ENCODE assay signal across 18 cellular contexts in genomic region chr2:202387608-202388342, GRCh38. TPM values are rescaled to one million over a fixed set of nuclear protein-coding genes. Genes with fewer than 3 reads are reported as not detected.
DNase-seq lines count a peak whose midpoint lies in the region; ATAC-seq, FAIRE-seq and TF ChIP-seq lines count a peak whose summit lies in the region.
"Had no signal": no experiment of that assay in that cellular context is flagged by ENCODE, and none has a peak within 500 bp of the region (broad histone marks: within the 10 kb centered on the region; RNA-seq: fewer than 3 reads in every experiment).

No MANE protein-coding gene starts in this region.

- TF ChIP-seq RAD21 in K562 (CRISPR knock-in tag; conservative IDR thresholded peaks at IDR 0.05 in 1 of 2, IDR thresholded peaks at IDR 0.05 in 1 of 2) = no peak

- no peaks in the 10 kb centered on the region for H3K27me3 ChIP-seq in K562 (ENCODE audit: control insufficient read depth in 2 of 2, insufficient read depth in 2 of 2, low read length in 2 of 2)
- H3K27me3 ChIP-seq: ascending aorta, hepatocyte, sigmoid colon had no signal

- no peaks in the 10 kb centered on the region for H3K9me3 ChIP-seq in K562 (replicated peaks; ENCODE audit: control insufficient read depth, insufficient read depth, low read depth, low read length)
- H3K9me3 ChIP-seq: ascending aorta, mucosa of descending colon, sigmoid colon had no signal

- no peaks in the 10 kb centered on the region for H3K27me3 Mint-ChIP-seq in activated CD8-positive, alpha-beta T cell treated with anti-CD3 and anti-CD28 coated beads for 36 hours
- H3K27me3 Mint-ChIP-seq in activated CD8-positive, alpha-beta T cell treated with anti-CD3 and anti-CD28 coated beads, Interleukin-2, amount 10 ng/mL, durations not matched to agents 7 days and 5 days (ENCODE audit: low read depth) = no peaks in the 10 kb centered on the region
- H3K27me3 Mint-ChIP-seq in osteocyte (ENCODE audit: unreplicated experiment) = no peaks in the 10 kb centered on the region
- H3K27me3 Mint-ChIP-seq: activated CD4-positive, alpha-beta T cell treated with anti-CD3 and anti-CD28 coated beads, Interleukin-2, amount 10 ng/mL, durations not matched to agents 7 days and 5 days had no signal

- BruUV-seq in K562 (replicated peaks; lab: Mats Ljungman, UMichigan) = no TSS peak

- peaks cover 22% of the 10 kb centered on the region for H3K4me1 Mint-ChIP-seq in activated CD8-positive, alpha-beta T cell treated with anti-CD3 and anti-CD28 coated beads for 36 hours (ENCODE audit: low read depth)
- H3K4me1 Mint-ChIP-seq in activated CD8-positive, alpha-beta T cell treated with anti-CD3 and anti-CD28 coated beads, Interleukin-2, amount 10 ng/mL, durations not matched to agents 7 days and 5 days (ENCODE audit: low read depth) = peaks cover 3% of the 10 kb centered on the region
- H3K4me1 Mint-ChIP-seq in osteocyte (ENCODE audit: unreplicated experiment) = peaks cover 34% of the 10 kb centered on the region

- ATAC-seq in activated CD8-positive, alpha-beta T cell treated with anti-CD3 and anti-CD28 coated beads for 36 hours = no peak
- ATAC-seq in activated CD8-positive, alpha-beta T cell treated with anti-CD3 and anti-CD28 coated beads, Interleukin-2, amount 10 ng/mL, durations not matched to agents 7 days and 5 days = no peak
- peak; percentile 26; the same call in 2 of the 3 replicates for ATAC-seq in K562
- ATAC-seq in GM18517 (IDR thresholded peaks at IDR 0.05; ENCODE audit: unreplicated experiment) = no peak
- ATAC-seq: mucosa of descending colon had no signal

- no peak for TF ChIP-seq POLR2A in K562 (conservative IDR thresholded peaks at IDR 0.05)

- CTCF ChIA-PET in activated CD8-positive, alpha-beta T cell treated with anti-CD3 and anti-CD28 coated beads for 36 hours (lab: Charles Lee) = interaction anchor here (0.7 kb wide), 1 partner anchor 346 kb away, joined by 3 read pairs; no protein-coding TSS in a partner anchor
- CTCF ChIA-PET in activated CD8-positive, alpha-beta T cell treated with anti-CD3 and anti-CD28 coated beads, Interleukin-2, amount 10 ng/mL, durations not matched to agents 7 days and 5 days (lab: Charles Lee) = no interaction called here
- CTCF ChIA-PET in K562 (lab: Yijun Ruan, JAX; ENCODE audit: low intra/inter-chr PET ratio) = no interaction called here

- intact Hi-C loops in activated CD8-positive, alpha-beta T cell treated with anti-CD3 and anti-CD28 coated beads for 36 hours (cut with micrococcal nuclease) = no loop called here
- intact Hi-C loops in K562 (cut with micrococcal nuclease) = no loop called here

- no peak overlapping the region for H3K27ac ChIP-seq in K562 (ENCODE audit: extremely low read depth, low read depth, low read length)
- H3K27ac ChIP-seq: ascending aorta, coronary artery, hepatocyte, sigmoid colon had no signal

- in situ Hi-C loops in K562 (cut with MboI) = no loop called here

- H3K79me2 ChIP-seq in K562 (ENCODE audit: control insufficient read depth, insufficient read depth, low read length) = peaks cover 4% of the 10 kb centered on the region; the same call in 2 of the 3 replicates

- H3K27ac Mint-ChIP-seq in activated CD8-positive, alpha-beta T cell treated with anti-CD3 and anti-CD28 coated beads for 36 hours = peak overlapping the region; percentile 46
- H3K27ac Mint-ChIP-seq in activated CD8-positive, alpha-beta T cell treated with anti-CD3 and anti-CD28 coated beads, Interleukin-2, amount 10 ng/mL, durations not matched to agents 7 days and 5 days = no peak overlapping the region
- peak overlapping the region; percentile 61 for H3K27ac Mint-ChIP-seq in osteocyte (ENCODE audit: unreplicated experiment)
- H3K27ac Mint-ChIP-seq: activated CD4-positive, alpha-beta T cell treated with anti-CD3 and anti-CD28 coated beads, Interleukin-2, amount 10 ng/mL, durations not matched to agents 7 days and 5 days had no signal

- WGBS in K562 (ENCODE audit: insufficient coverage, low coverage, missing lambda C conversion rate) = 26% methylated on average over 7 of the region's 8 CpGs

- peaks cover 0 to 4% of the 10 kb centered on the region in 2 experiments; a peak in 2 of 5 replicates for H3K4me1 ChIP-seq in K562 (replicated peaks in 1 of 2; ENCODE audit: control insufficient read depth in 2 of 2, insufficient read depth in 2 of 2, low read length in 2 of 2)

- no peaks in the 10 kb centered on the region for H3K9me3 Mint-ChIP-seq in activated CD8-positive, alpha-beta T cell treated with anti-CD3 and anti-CD28 coated beads for 36 hours
- H3K9me3 Mint-ChIP-seq in activated CD8-positive, alpha-beta T cell treated with anti-CD3 and anti-CD28 coated beads, Interleukin-2, amount 10 ng/mL, durations not matched to agents 7 days and 5 days (ENCODE audit: insufficient read depth) = no peaks in the 10 kb centered on the region
- H3K9me3 Mint-ChIP-seq in osteocyte (ENCODE audit: unreplicated experiment) = no peaks in the 10 kb centered on the region
- H3K9me3 Mint-ChIP-seq: activated CD4-positive, alpha-beta T cell treated with anti-CD3 and anti-CD28 coated beads, Interleukin-2, amount 10 ng/mL, durations not matched to agents 7 days and 5 days had no signal

- no peaks in the 10 kb centered on the region for H3K36me3 Mint-ChIP-seq in activated CD8-positive, alpha-beta T cell treated with anti-CD3 and anti-CD28 coated beads for 36 hours (ENCODE audit: low read depth)
- no peaks in the 10 kb centered on the region for H3K36me3 Mint-ChIP-seq in activated CD8-positive, alpha-beta T cell treated with anti-CD3 and anti-CD28 coated beads, Interleukin-2, amount 10 ng/mL, durations not matched to agents 7 days and 5 days (ENCODE audit: low read depth)
- H3K36me3 Mint-ChIP-seq in osteocyte (ENCODE audit: unreplicated experiment) = no peaks in the 10 kb centered on the region

- POLR2A ChIA-PET in activated CD8-positive, alpha-beta T cell treated with anti-CD3 and anti-CD28 coated beads for 36 hours (lab: Charles Lee) = interaction anchor here (0.8 to 1.1 kb wide), 2 partner anchors 14 to 110 kb away, joined by 3 to 5 read pairs; no protein-coding TSS in a partner anchor
- POLR2A ChIA-PET in activated CD8-positive, alpha-beta T cell treated with anti-CD3 and anti-CD28 coated beads, Interleukin-2, amount 10 ng/mL, durations not matched to agents 7 days and 5 days (lab: Charles Lee) = no interaction called here
- POLR2A ChIA-PET in K562 (lab: Yijun Ruan, JAX) = no interaction called here

- no peak overlapping the region for H3K4me3 Mint-ChIP-seq in activated CD8-positive, alpha-beta T cell treated with anti-CD3 and anti-CD28 coated beads for 36 hours
- no peak overlapping the region for H3K4me3 Mint-ChIP-seq in activated CD8-positive, alpha-beta T cell treated with anti-CD3 and anti-CD28 coated beads, Interleukin-2, amount 10 ng/mL, durations not matched to agents 7 days and 5 days
- H3K4me3 Mint-ChIP-seq in osteocyte (ENCODE audit: unreplicated experiment) = no peak overlapping the region
- H3K4me3 Mint-ChIP-seq: activated CD4-positive, alpha-beta T cell treated with anti-CD3 and anti-CD28 coated beads, Interleukin-2, amount 10 ng/mL, durations not matched to agents 7 days and 5 days had no signal

- no peak for TF ChIP-seq EP300 in K562 (IDR thresholded peaks at IDR 0.05; ENCODE audit: low read length)

- FAIRE-seq in K562 (lab: Jason Lieb, UNC) = no peak

- DNase-seq in activated CD8-positive, alpha-beta T cell treated with anti-CD3 and anti-CD28 coated beads for 36 hours = no peak
- no peak for DNase-seq in activated CD8-positive, alpha-beta T cell treated with anti-CD3 and anti-CD28 coated beads, Interleukin-2, amount 10 ng/mL, durations not matched to agents 7 days and 5 days
- DNase-seq in NCI-H69 (lab: John Stamatoyannopoulos, UW) (peak; percentile 1), K562 (ENCODE audit: extremely low read depth in 1 of 4, low spot score in 3 of 4) (peak in 2 of 4 experiments; percentile 27 to 32), osteocyte (ENCODE audit: extremely low spot score, unreplicated experiment) (no peak), NCI-H128 (lab: John Stamatoyannopoulos, UW; ENCODE audit: unreplicated experiment) (no peak)
- DNase-seq in activated CD8-positive, alpha-beta memory T cell treated with anti-CD3 and anti-CD28 coated beads, Interleukin-2, amount 50 U/mL, for 4 hours = no peak
- DNase-seq: ACHN; activated CD4-positive, alpha-beta T cell treated with anti-CD3 and anti-CD28 coated beads, Interleukin-2, amount 10 ng/mL, durations not matched to agents 7 days and 5 days; activated effector memory CD4-positive, alpha-beta T cell treated with anti-CD3 and anti-CD28 coated beads, Interleukin-2, amount 50 U/mL, for 16 hours; GDM1; mucosa of descending colon; NCI-H2107; sigmoid colon had no signal

- H3K9me1 ChIP-seq in K562 (ENCODE audit: control insufficient read depth, insufficient read depth, low read length) = no peaks in the 10 kb centered on the region

- H3K4me3 ChIP-seq in K562 = no peak overlapping the region
- H3K4me3 ChIP-seq: ascending aorta, coronary artery, hepatocyte, mucosa of descending colon, sigmoid colon had no signal

- H2AFZ ChIP-seq in K562 (ENCODE audit: low read depth, low read length) = no peak overlapping the region
- H2AFZ ChIP-seq: hepatocyte had no signal

- H3K36me3 ChIP-seq in K562 (ENCODE audit: control insufficient read depth, insufficient read depth, low read length) = no peaks in the 10 kb centered on the region
- H3K36me3 ChIP-seq: ascending aorta, sigmoid colon had no signal

- no peaks in the 10 kb centered on the region for H4K20me1 ChIP-seq in K562 (replicated peaks; ENCODE audit: control insufficient read depth, insufficient read depth, low read length)

- no peak overlapping the region for H3K9ac ChIP-seq in K562 (ENCODE audit: insufficient read depth in 1 of 2, low read depth in 2 of 2, low read length in 2 of 2)

- H3K4me2 ChIP-seq in K562 (ENCODE audit: insufficient read depth, low read length) = no peak overlapping the region
- H3K4me2 ChIP-seq: hepatocyte had no signal

- no peak for TF ChIP-seq CTCF in activated CD8-positive, alpha-beta T cell treated with anti-CD3 and anti-CD28 coated beads for 36 hours (IDR thresholded peaks at IDR 0.05)
- TF ChIP-seq CTCF in K562 (IDR thresholded peaks at IDR 0.05 in 2 of 3, conservative IDR thresholded peaks at IDR 0.05 in 1 of 3; ENCODE audit: insufficient read depth in 2 of 3, low read depth in 1 of 3, low read length in 3 of 3) = no peak
- TF ChIP-seq CTCF in osteocyte (IDR thresholded peaks at IDR 0.05) = no peak

RNA-seq across cellular contexts. Expression of gene BMPR2, which starts 11.6 kb away (rescaled TPM):
- 1 to 10 TPM; 7.1 to 7.7 TPM for total RNA-seq in activated CD8-positive, alpha-beta T cell treated with anti-CD3 and anti-CD28 coated beads for 36 hours
- 1 to 10 TPM; 6.3 to 7.0 TPM for total RNA-seq in activated CD8-positive, alpha-beta T cell treated with anti-CD3 and anti-CD28 coated beads, Interleukin-2, amount 10 ng/mL, durations not matched to agents 7 days and 5 days
- total RNA-seq in K562 (2011; cell fraction: chromatin; rRNA removed; ENCODE audit: low replicate concordance) = 9.0 and 18.4 TPM in 2 replicates
- total RNA-seq in K562 (2011; cell fraction: nucleolus; rRNA removed) = 3.4 and 4.0 TPM in 2 replicates
- 10.2 and 18.2 TPM in 2 replicates for total RNA-seq in K562 (2011; cell fraction: nucleoplasm; rRNA removed)
- total RNA-seq in K562 (2014; rRNA removed) (0.82 and 1.5 TPM in 2 replicates), K562 (2014; rRNA removed; fragmentation: Illumina TruSeq; extraction: Trizol) (3.2 and 3.3 TPM in 2 replicates), K562 (2015; rRNA removed; fragmentation: Illumina TruSeq; extraction: Trizol) (3.3 and 3.6 TPM in 2 replicates), K562 (2021) (3.8 and 4.5 TPM in 2 replicates), osteocyte (90.6 and 92.3 TPM in 2 replicates)
- polyA plus RNA-seq in K562 (2011; rRNA removed) (4.4 and 6.9 TPM in 2 replicates), K562 (2014; fragmentation: Illumina TruSeq; extraction: Trizol) (3.8 and 5.0 TPM in 2 replicates), K562 (2014; fragmentation: Nextera tagmentation; extraction: Ambion mirVana) (1 to 10 TPM in 1 of 2 experiments, under 1 TPM in 1; 0.73 to 1.0 TPM), K562 (2014; rRNA removed) (1.7 and 2.6 TPM in 2 replicates)
- 1.6 and 3.4 TPM in 2 replicates for polyA plus RNA-seq in K562 (2011; cell fraction: cytosol; rRNA removed)
- polyA plus RNA-seq in K562 (2011; cell fraction: nucleus; rRNA removed) = 1.9 and 3.1 TPM in 2 replicates
- 2.7 and 3.1 TPM in 2 replicates for polyA plus RNA-seq in K562 (2012)
- polyA minus RNA-seq in K562 (2011; rRNA and poly(A)+ RNA removed) = 14.7 and 19.6 TPM in 2 replicates
- 4.9 and 6.9 TPM in 2 replicates for polyA minus RNA-seq in K562 (2011; cell fraction: cytosol; rRNA and poly(A)+ RNA removed)
- polyA minus RNA-seq in K562 (2011; cell fraction: nucleus; rRNA and poly(A)+ RNA removed) = 1.3 and 3.6 TPM in 2 replicates
